9 cellular contexts compared by ENCODE assay signal in genomic region chr9:128412120-128412790, GRCh38. TPM values are rescaled to one million over a fixed set of nuclear protein-coding genes. Genes with fewer than 3 reads are reported as not detected.
DNase-seq lines count a peak whose midpoint lies in the region; ATAC-seq lines count a peak whose summit lies in the region.
"Had no signal": no experiment of that assay in that cellular context is flagged by ENCODE, and none has a peak within 500 bp of the region (broad histone marks: within the 10 kb centered on the region; RNA-seq: fewer than 3 reads in every experiment).

No MANE protein-coding gene starts in this region.

- peaks cover 33 to 63% of the 10 kb centered on the region in 2 donors for H3K27me3 Mint-ChIP-seq in CD8-positive, alpha-beta memory T cell

- H3K36me3 Mint-ChIP-seq in CD8-positive, alpha-beta memory T cell, result no peaks in the 10 kb centered on the region
- H3K36me3 Mint-ChIP-seq: IgD-negative memory B cell had no signal

- no peak overlapping the region for H3K27ac ChIP-seq in CD8-positive, alpha-beta memory T cell (ENCODE audit: low read depth, low read length)
- no peak overlapping the region for H3K27ac ChIP-seq in iPS DF 6.9 (ENCODE audit: low read length)

- CTCF ChIA-PET in CD8-positive, alpha-beta memory T cell (lab: Charles Lee), result no interaction called here

- no peaks in the 10 kb centered on the region for H3K4me1 ChIP-seq in CD8-positive, alpha-beta memory T cell (ENCODE audit: insufficient read depth, low read length)
- H3K4me1 ChIP-seq in iPS DF 6.9 (ENCODE audit: control insufficient read depth, insufficient read depth, low read length), result peaks cover 12% of the 10 kb centered on the region; the same call in 1 of the 2 replicates

- WGBS in iPS DF 6.9 (ENCODE audit: insufficient coverage, insufficient read length), result no CpG with 5 or more reads among the region's 13 CpGs

- DNase-seq in CD8-positive, alpha-beta memory T cell, result peak; percentile 10 to 65 (median 33)
- DNase-seq in Jurkat, Clone E6-1 (ENCODE audit: low read depth, low spot score), result peak; percentile 46
- DNase-seq in SHP77 treated with DMSO at 0.1 percent for 48 hours (lab: John Stamatoyannopoulos, UW), result peak; percentile 63
- peak; percentile 46 for DNase-seq in amniotic epithelial cell (ENCODE audit: low read depth)
- peak; percentile 91 for DNase-seq in iPS DF 6.9 (ENCODE audit: low read depth, low spot score)
- DNase-seq in stimulated activated CD4-positive, alpha-beta T cell treated with anti-CD3 and anti-CD28 coated beads, Interleukin-1b, Interleukin-23, amount 100 ng/mL, for 24 hours (ENCODE audit: low read depth in 4 of 4, low spot score in 1 of 4), result peak in 3 of 4 experiments; percentile 18 to 30 (median 27)
- no peak for DNase-seq in cerebellar nuclear complex (lab: John Stamatoyannopoulos, UW)

- no peak overlapping the region for H3K27ac Mint-ChIP-seq in CD8-positive, alpha-beta memory T cell

- no peaks in the 10 kb centered on the region for H3K27me3 ChIP-seq in CD8-positive, alpha-beta memory T cell (ENCODE audit: insufficient read depth, low read length, poor library complexity, severe bottlenecking)
- H3K27me3 ChIP-seq in iPS DF 6.9 (ENCODE audit: control insufficient read depth, insufficient read depth, low read length), result peaks cover 29% of the 10 kb centered on the region

- no peaks in the 10 kb centered on the region for H3K4me1 Mint-ChIP-seq in CD8-positive, alpha-beta memory T cell

- no peaks in the 10 kb centered on the region for H3K9me3 ChIP-seq in CD8-positive, alpha-beta memory T cell (ENCODE audit: low read length)
- no peaks in the 10 kb centered on the region for H3K9me3 ChIP-seq in iPS DF 6.9 (ENCODE audit: control insufficient read depth, insufficient read depth, low read length)

- ATAC-seq in GM18861 (IDR thresholded peaks at IDR 0.05; ENCODE audit: unreplicated experiment), result no peak

- POLR2A ChIA-PET in CD8-positive, alpha-beta memory T cell (lab: Charles Lee), result no interaction called here

- H3K9me3 Mint-ChIP-seq in CD8-positive, alpha-beta memory T cell, result peaks cover 0 to 2% (median 0%) of the 10 kb centered on the region in 5 donors
- H3K9me3 Mint-ChIP-seq: IgD-negative memory B cell had no signal

- no peak overlapping the region for H3K4me3 Mint-ChIP-seq in CD8-positive, alpha-beta memory T cell

- no peaks in the 10 kb centered on the region for H3K36me3 ChIP-seq in CD8-positive, alpha-beta memory T cell (ENCODE audit: insufficient read depth, low read length)
- no peaks in the 10 kb centered on the region for H3K36me3 ChIP-seq in iPS DF 6.9 (ENCODE audit: control insufficient read depth, insufficient read depth, low read length)

- no peak overlapping the region for H3K4me3 ChIP-seq in CD8-positive, alpha-beta memory T cell (ENCODE audit: low read length)
- H3K4me3 ChIP-seq in Jurkat, Clone E6-1 (ENCODE audit: low read length), result no peak overlapping the region
- no peak overlapping the region for H3K4me3 ChIP-seq in iPS DF 6.9 (ENCODE audit: low read length)

RNA-seq across cellular contexts. Expression of gene CERCAM, which starts 8.4 kb away (rescaled TPM):
- 1 to 10 TPM; 1.9 to 2.6 TPM for total RNA-seq in CD8-positive, alpha-beta memory T cell
- polyA plus RNA-seq in CD8-positive, alpha-beta memory T cell, result 1.1 TPM
- 15.0 TPM for polyA plus RNA-seq in Jurkat, Clone E6-1 (2012; ENCODE audit: insufficient read depth, insufficient read length)

RNA-seq across cellular contexts. Expression of gene URM1, which starts 41.1 kb away (rescaled TPM):
- 100 to 1,000 TPM; 100 to 108 TPM for total RNA-seq in CD8-positive, alpha-beta memory T cell
- 56.3 TPM for polyA plus RNA-seq in CD8-positive, alpha-beta memory T cell
- 83.5 TPM for polyA plus RNA-seq in Jurkat, Clone E6-1 (2012; ENCODE audit: insufficient read depth, insufficient read length)

RNA-seq across cellular contexts. Expression of gene ODF2, which starts 43.6 kb away (rescaled TPM):
- total RNA-seq in CD8-positive, alpha-beta memory T cell, result 10 to 100 TPM; 64.2 to 65.0 TPM
- polyA plus RNA-seq in CD8-positive, alpha-beta memory T cell, result 31.4 TPM
- polyA plus RNA-seq in Jurkat, Clone E6-1 (2012; ENCODE audit: insufficient read depth, insufficient read length), result 86.2 TPM

Comparison
In these comparisons a context has a peak if more than half of its experiments do, and no peak if none do; other contexts are left out.
1. DNase-seq: peak in CD8-positive, alpha-beta memory T cell (5 of 5), Jurkat, Clone E6-1 (single experiment), SHP77 treated with DMSO at 0.1 percent for 48 hours (single experiment), amniotic epithelial cell (single experiment), iPS DF 6.9 (single experiment) and stimulated activated CD4-positive, alpha-beta T cell treated with anti-CD3 and anti-CD28 coated beads, Interleukin-1b, Interleukin-23, amount 100 ng/mL, for 24 hours (3 of 4); none in cerebellar nuclear complex (0 of 2).